Comparison of ENCODE assay signal across 17 cellular contexts in genomic region chr4:139823345-139823744, GRCh38.
DNase-seq lines count a peak whose midpoint lies in the region; ATAC-seq, FAIRE-seq and TF ChIP-seq lines count a peak whose summit lies in the region.
"Had no signal": no experiment of that assay in that cellular context is flagged by ENCODE, and none has a peak within 500 bp of the region (broad histone marks: within the 10 kb centered on the region; RNA-seq: fewer than 3 reads in every experiment).

No MANE protein-coding gene starts in this region.

- FAIRE-seq in astrocyte (lab: Jason Lieb, UNC) = no peak
- FAIRE-seq: HepG2, HTR-8/SVneo had no signal

- H3K27ac ChIP-seq in SK-N-SH (ENCODE audit: low read depth in 2 of 2, low read length in 1 of 2) (peak overlapping the region in 1 of 2 experiments; percentile 96; a peak in 2 of 4 replicates), astrocyte (ENCODE audit: low read depth, low read length) (no peak overlapping the region), neural cell (ENCODE audit: low read length) (peak overlapping the region; percentile 71)
- H3K27ac ChIP-seq: BLaER1, GM23248 had no signal

- H3K36me3 ChIP-seq in SK-N-SH (replicated peaks in 1 of 2; ENCODE audit: control insufficient read depth in 1 of 2, insufficient read depth in 2 of 2, low read length in 1 of 2) = peaks cover 0 to 2% of the 10 kb centered on the region in 2 experiments
- no peaks in the 10 kb centered on the region for H3K36me3 ChIP-seq in astrocyte (ENCODE audit: insufficient read depth, low read length)
- no peaks in the 10 kb centered on the region for H3K36me3 ChIP-seq in neural cell (ENCODE audit: insufficient read depth, low read length)

- H3K9me2 ChIP-seq in SK-N-SH (no peaks in the 10 kb centered on the region), neural cell (ENCODE audit: insufficient read depth, low read length) (no peaks in the 10 kb centered on the region)

- H3K79me2 ChIP-seq in SK-N-SH (ENCODE audit: insufficient read depth) (no peaks in the 10 kb centered on the region), astrocyte (ENCODE audit: insufficient read depth, low read length) (no peaks in the 10 kb centered on the region), neural cell (replicated peaks; ENCODE audit: insufficient read depth, low read length) (peaks cover 5% of the 10 kb centered on the region)

- peaks cover 0 to 47% of the 10 kb centered on the region in 2 experiments; a peak in 2 of 4 replicates for H3K4me1 ChIP-seq in SK-N-SH (ENCODE audit: control insufficient read depth in 1 of 2, insufficient read depth in 2 of 2, low read depth in 1 of 2, low read length in 1 of 2)
- H3K4me1 ChIP-seq in astrocyte (ENCODE audit: insufficient read depth, low read length) = no peaks in the 10 kb centered on the region

- H4K20me1 ChIP-seq in SK-N-SH (ENCODE audit: insufficient read depth) (no peaks in the 10 kb centered on the region), astrocyte (ENCODE audit: insufficient read depth, low read length) (no peaks in the 10 kb centered on the region), neural cell (ENCODE audit: insufficient read depth) (no peaks in the 10 kb centered on the region)
- H4K20me1 ChIP-seq: BLaER1 had no signal

- no peak for DNase-seq in SK-N-SH
- no peak for DNase-seq in astrocyte (ENCODE audit: low read depth)
- no peak for DNase-seq in progenitor cell of endocrine pancreas (ENCODE audit: low spot score, unreplicated experiment)
- no peak for DNase-seq in inferior parietal cortex (ENCODE audit: extremely low spot score)
- no peak for DNase-seq in COR-L47 (lab: John Stamatoyannopoulos, UW)
- DNase-seq: 8988T, AML-193, Calu3, DMS 273 treated with DMSO at 0.1 percent for 48 hours, GM23248, H7 had no signal

- H3K27me3 ChIP-seq in SK-N-SH (ENCODE audit: insufficient read depth) = no peaks in the 10 kb centered on the region
- no peaks in the 10 kb centered on the region for H3K27me3 ChIP-seq in astrocyte (ENCODE audit: insufficient read depth, low read length)
- H3K27me3 ChIP-seq in neural cell (ENCODE audit: insufficient read depth, low read depth, low read length) = no peaks in the 10 kb centered on the region
- H3K27me3 ChIP-seq: BLaER1 had no signal

- H3K4me1 Mint-ChIP-seq in astrocyte (ENCODE audit: low read depth, unreplicated experiment) (peaks cover 7% of the 10 kb centered on the region), progenitor cell of endocrine pancreas (ENCODE audit: low read depth) (peaks cover 34% of the 10 kb centered on the region)

- H3F3A ChIP-seq in SK-N-SH (replicated peaks; ENCODE audit: insufficient read depth) = no peaks in the 10 kb centered on the region
- H3F3A ChIP-seq in neural cell (ENCODE audit: insufficient read depth, low read length, poor library complexity, severe bottlenecking) = peaks cover 10% of the 10 kb centered on the region

- ATAC-seq in SK-N-SH treated with all-trans-retinoic acid at 6 μM for 48 hours (no peak), HG03460 (IDR thresholded peaks at IDR 0.05; ENCODE audit: unreplicated experiment) (no peak)
- ATAC-seq: HepG2 had no signal

- H3K4me3 ChIP-seq in SK-N-SH (ENCODE audit: low read depth in 2 of 2, low read length in 1 of 2) = no peak overlapping the region
- H3K4me3 ChIP-seq in astrocyte (ENCODE audit: insufficient read depth, low read depth, low read length) = no peak overlapping the region
- H3K4me3 ChIP-seq in neural cell (ENCODE audit: low read length) = no peak overlapping the region
- H3K4me3 ChIP-seq: BLaER1, GM23248 had no signal

- POLR2A ChIA-PET in SK-N-SH (lab: Yijun Ruan, JAX) = interaction anchor here (0.8 to 1.6 kb wide), 3 partner anchors 9 to 36 kb away, joined by 4 read pairs; no protein-coding TSS in a partner anchor

- H3K9me3 Mint-ChIP-seq in astrocyte (ENCODE audit: unreplicated experiment) (no peaks in the 10 kb centered on the region), progenitor cell of endocrine pancreas (ENCODE audit: low read depth) (no peaks in the 10 kb centered on the region)

- CTCF ChIA-PET in SK-N-SH (lab: Yijun Ruan, JAX) = interaction anchor here (0.6 to 3.2 kb wide), 9 partner anchors 11 to 89 kb away, joined by 3 to 12 read pairs (median 3); no protein-coding TSS in a partner anchor

- 86% methylated on average over 4 of the region's 4 CpGs for WGBS in SK-N-SH (ENCODE audit: low lambda C conversion rate)

- H3K4me3 Mint-ChIP-seq in astrocyte (ENCODE audit: unreplicated experiment) = no peak overlapping the region
- no peak overlapping the region for H3K4me3 Mint-ChIP-seq in progenitor cell of endocrine pancreas (ENCODE audit: low read depth)

- TF ChIP-seq CTCF in SK-N-SH (IDR thresholded peaks at IDR 0.05) = no peak
- no peak for TF ChIP-seq CTCF in astrocyte (IDR thresholded peaks at IDR 0.05; ENCODE audit: insufficient read depth, low read depth, low read length)
- no peak for TF ChIP-seq CTCF in neural cell (IDR thresholded peaks at IDR 0.05; ENCODE audit: poor library complexity, severe bottlenecking)
- TF ChIP-seq CTCF in progenitor cell of endocrine pancreas (IDR thresholded peaks at IDR 0.05; ENCODE audit: unreplicated experiment) = no peak

- TF ChIP-seq EP300 in SK-N-SH (IDR thresholded peaks at IDR 0.05; ENCODE audit: borderline replicate concordance in 1 of 2, low read depth in 1 of 2, low read length in 1 of 2) (no peak), neural cell (conservative IDR thresholded peaks at IDR 0.05; ENCODE audit: poor library complexity, severe bottlenecking) (no peak)

- H3K27me3 Mint-ChIP-seq in astrocyte (ENCODE audit: low read depth, unreplicated experiment) = peaks cover 2% of the 10 kb centered on the region
- no peaks in the 10 kb centered on the region for H3K27me3 Mint-ChIP-seq in progenitor cell of endocrine pancreas

- TF ChIP-seq RAD21 in SK-N-SH (IDR thresholded peaks at IDR 0.05; ENCODE audit: low read length) (no peak; the same call in 1 of the 2 replicates), neural cell (conservative IDR thresholded peaks at IDR 0.05) (no peak)

- no peak overlapping the region for H2AFZ ChIP-seq in SK-N-SH (ENCODE audit: low read depth)
- H2AFZ ChIP-seq in astrocyte (ENCODE audit: low read depth, low read length) = no peak overlapping the region
- no peak overlapping the region for H2AFZ ChIP-seq in neural cell (ENCODE audit: low read depth, low read length)
- H2AFZ ChIP-seq: GM23248 had no signal

- no peaks in the 10 kb centered on the region for H3K9me3 ChIP-seq in SK-N-SH
- H3K9me3 ChIP-seq in astrocyte (ENCODE audit: insufficient read depth, low read depth, low read length) = no peaks in the 10 kb centered on the region
- H3K9me3 ChIP-seq in neural cell (ENCODE audit: low read length) = no peaks in the 10 kb centered on the region

- H3K9ac ChIP-seq in SK-N-SH (no peak overlapping the region), astrocyte (ENCODE audit: low read length) (no peak overlapping the region), neural cell (ENCODE audit: low read length) (no peak overlapping the region)
- H3K9ac ChIP-seq: BLaER1, GM23248 had no signal

- H3K27ac Mint-ChIP-seq in astrocyte (ENCODE audit: unreplicated experiment) = peak overlapping the region; percentile 23
- H3K27ac Mint-ChIP-seq in progenitor cell of endocrine pancreas = peak overlapping the region; percentile 73

- H3K4me2 ChIP-seq in SK-N-SH = no peak overlapping the region
- H3K4me2 ChIP-seq in astrocyte (ENCODE audit: low read length) = no peak overlapping the region
- H3K4me2 ChIP-seq in neural cell (ENCODE audit: low read length) = no peak overlapping the region
- H3K4me2 ChIP-seq: BLaER1 had no signal

- peaks cover 9% of the 10 kb centered on the region for H3K36me3 Mint-ChIP-seq in astrocyte (ENCODE audit: low read depth, unreplicated experiment)
- peaks cover 9% of the 10 kb centered on the region for H3K36me3 Mint-ChIP-seq in progenitor cell of endocrine pancreas (ENCODE audit: insufficient read depth)

TF ChIP-seq in SK-N-SH, 30 proteins besides CTCF, POLR2A, EP300 and RAD21 (continues in another document):
- peak; percentile 71; the same call in 1 of the 2 replicates for TF ChIP-seq MXI1 (IDR thresholded peaks at IDR 0.05; ENCODE audit: low read depth, low read length)
- TF ChIP-seq GABPA (IDR thresholded peaks at IDR 0.05; ENCODE audit: low read depth) = no peak
- TF ChIP-seq TCF12 (IDR thresholded peaks at IDR 0.05) = no peak
- no peak for TF ChIP-seq EZH2phosphoT487 (IDR thresholded peaks at IDR 0.05; ENCODE audit: borderline replicate concordance, low read depth)
- peak; percentile 9; the same call in 1 of the 2 replicates for TF ChIP-seq SMC3 (IDR thresholded peaks at IDR 0.05; ENCODE audit: low read depth, low read length)

TF ChIP-seq in SK-N-SH treated with all-trans-retinoic acid at 6 μM for 48 hours, 23 proteins besides CTCF, POLR2A, EP300 and RAD21 (continues in another document):
- no peak for TF ChIP-seq SNAI2 (CRISPR knock-in tag; IDR thresholded peaks at IDR 0.05)
- no peak for TF ChIP-seq ESRRG (CRISPR knock-in tag; IDR thresholded peaks at IDR 0.05)
- no peak for TF ChIP-seq OSR1 (CRISPR knock-in tag; IDR thresholded peaks at IDR 0.05)
- TF ChIP-seq ZNF565 (CRISPR knock-in tag; conservative IDR thresholded peaks at IDR 0.05; ENCODE audit: low read depth) = no peak
- no peak for TF ChIP-seq RARB (CRISPR knock-in tag; IDR thresholded peaks at IDR 0.05)

TF ChIP-seq in neural cell, 6 proteins besides CTCF, POLR2A, EP300 and RAD21 (continues in another document):
- TF ChIP-seq, protein P1, sequence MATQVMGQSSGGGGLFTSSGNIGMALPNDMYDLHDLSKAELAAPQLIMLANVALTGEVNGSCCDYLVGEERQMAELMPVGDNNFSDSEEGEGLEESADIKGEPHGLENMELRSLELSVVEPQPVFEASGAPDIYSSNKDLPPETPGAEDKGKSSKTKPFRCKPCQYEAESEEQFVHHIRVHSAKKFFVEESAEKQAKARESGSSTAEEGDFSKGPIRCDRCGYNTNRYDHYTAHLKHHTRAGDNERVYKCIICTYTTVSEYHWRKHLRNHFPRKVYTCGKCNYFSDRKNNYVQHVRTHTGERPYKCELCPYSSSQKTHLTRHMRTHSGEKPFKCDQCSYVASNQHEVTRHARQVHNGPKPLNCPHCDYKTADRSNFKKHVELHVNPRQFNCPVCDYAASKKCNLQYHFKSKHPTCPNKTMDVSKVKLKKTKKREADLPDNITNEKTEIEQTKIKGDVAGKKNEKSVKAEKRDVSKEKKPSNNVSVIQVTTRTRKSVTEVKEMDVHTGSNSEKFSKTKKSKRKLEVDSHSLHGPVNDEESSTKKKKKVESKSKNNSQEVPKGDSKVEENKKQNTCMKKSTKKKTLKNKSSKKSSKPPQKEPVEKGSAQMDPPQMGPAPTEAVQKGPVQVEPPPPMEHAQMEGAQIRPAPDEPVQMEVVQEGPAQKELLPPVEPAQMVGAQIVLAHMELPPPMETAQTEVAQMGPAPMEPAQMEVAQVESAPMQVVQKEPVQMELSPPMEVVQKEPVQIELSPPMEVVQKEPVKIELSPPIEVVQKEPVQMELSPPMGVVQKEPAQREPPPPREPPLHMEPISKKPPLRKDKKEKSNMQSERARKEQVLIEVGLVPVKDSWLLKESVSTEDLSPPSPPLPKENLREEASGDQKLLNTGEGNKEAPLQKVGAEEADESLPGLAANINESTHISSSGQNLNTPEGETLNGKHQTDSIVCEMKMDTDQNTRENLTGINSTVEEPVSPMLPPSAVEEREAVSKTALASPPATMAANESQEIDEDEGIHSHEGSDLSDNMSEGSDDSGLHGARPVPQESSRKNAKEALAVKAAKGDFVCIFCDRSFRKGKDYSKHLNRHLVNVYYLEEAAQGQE (IDR thresholded peaks at IDR 0.05; ENCODE audit: borderline replicate concordance) = no peak
- no peak for TF ChIP-seq MXI1 (conservative IDR thresholded peaks at IDR 0.05; ENCODE audit: poor library complexity, severe bottlenecking)
